In the genomic region with DNA sequence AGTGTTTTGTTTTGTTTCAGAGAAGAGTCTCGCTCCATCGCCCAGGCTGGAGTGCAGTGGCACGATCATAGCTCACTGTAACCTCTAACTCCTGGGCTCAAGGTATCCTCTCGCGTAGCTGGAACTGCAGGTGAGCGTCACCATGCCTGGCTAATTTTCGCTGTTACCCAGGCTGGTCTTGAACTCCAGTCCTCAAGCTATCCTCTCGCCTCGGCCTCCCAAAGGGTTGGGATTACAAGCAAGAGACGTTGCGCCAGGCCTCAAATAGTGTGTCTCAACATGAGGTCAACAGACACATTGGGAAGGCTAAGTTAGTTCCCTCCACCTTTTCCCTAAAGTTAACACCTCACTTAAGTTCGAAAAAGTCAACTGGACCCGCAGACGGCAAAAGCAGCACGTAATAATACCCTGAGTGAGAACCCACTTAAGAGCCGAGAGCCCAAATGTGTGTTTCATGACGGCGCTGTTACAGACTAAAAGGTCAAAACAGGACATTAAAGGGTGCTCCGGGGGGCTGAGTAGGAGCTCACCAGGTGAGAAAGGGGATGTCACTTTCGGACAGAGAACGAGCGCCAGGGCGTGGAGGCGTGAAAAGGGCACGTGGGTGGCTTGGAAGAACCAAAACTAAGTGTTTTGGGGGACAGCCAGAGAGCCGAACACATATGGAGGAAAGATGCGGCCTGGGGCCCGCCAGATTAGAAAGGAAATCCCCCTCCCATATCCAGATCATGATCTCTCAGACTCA, we compare ENCODE assay signal across 8 cellular contexts. TPM values are rescaled to one million over a fixed set of nuclear protein-coding genes. Genes with fewer than 3 reads are reported as not detected.
DNase-seq lines count a peak whose midpoint lies in the region; ATAC-seq and TF ChIP-seq lines count a peak whose summit lies in the region.

No MANE protein-coding gene starts in this region.

- DNase-seq in DND-41, result no peak
- DNase-seq in WERI-Rb-1, result no peak
- peak; percentile 20 for DNase-seq in fibroblast of villous mesenchyme (ENCODE audit: low read depth)
- DNase-seq in pons (ENCODE audit: low spot score), result peak; percentile 23
- DNase-seq in Ammon's horn (ENCODE audit: low spot score), result no peak
- DNase-seq in NCI-H510A (lab: John Stamatoyannopoulos, UW), result no peak

- peak overlapping the region; percentile 98 for H3K27ac ChIP-seq in DND-41 (ENCODE audit: low read length)
- peak overlapping the region; percentile 99 for H3K27ac ChIP-seq in WERI-Rb-1

- H3K27me3 ChIP-seq in DND-41 (ENCODE audit: insufficient read depth, low read length, poor library complexity), result no peaks in the 10 kb centered on the region
- no peaks in the 10 kb centered on the region for H3K27me3 ChIP-seq in WERI-Rb-1 (ENCODE audit: insufficient read depth, low read depth, severe bottlenecking)

- peak overlapping the region; percentile 88 for H3K9ac ChIP-seq in DND-41 (ENCODE audit: low read depth, low read length)

- TF ChIP-seq CTCF in DND-41 (IDR thresholded peaks at IDR 0.05; ENCODE audit: borderline replicate concordance, extremely low read depth, low read length, poor library complexity, severe bottlenecking), result no peak
- TF ChIP-seq CTCF in WERI-Rb-1 (IDR thresholded peaks at IDR 0.05; ENCODE audit: low read depth, low read length), result no peak
- TF ChIP-seq CTCF in fibroblast of villous mesenchyme (IDR thresholded peaks at IDR 0.05; ENCODE audit: insufficient read depth, low read depth, low read length), result no peak

- H3K79me2 ChIP-seq in DND-41 (ENCODE audit: insufficient read depth, low read length), result peaks cover 99% of the 10 kb centered on the region

- ATAC-seq in DND-41 (ENCODE audit: insufficient read depth, low read depth), result peak; percentile 40; the same call in 2 of the 3 replicates
- ATAC-seq in GM19397 (IDR thresholded peaks at IDR 0.05; ENCODE audit: unreplicated experiment), result peak; percentile 50
- ATAC-seq in HG03442 (IDR thresholded peaks at IDR 0.05; ENCODE audit: unreplicated experiment), result peak; percentile 39

- H3K4me3 ChIP-seq in DND-41 (ENCODE audit: low read depth in 1 of 2, low read length in 2 of 2) (peak overlapping the region; percentile 89 to 93), WERI-Rb-1 (ENCODE audit: low read depth, low read length) (peak overlapping the region; percentile 100), fibroblast of villous mesenchyme (ENCODE audit: low read depth, low read length) (peak overlapping the region; percentile 88)

- H4K20me1 ChIP-seq in DND-41 (ENCODE audit: insufficient read depth, low read length), result peaks cover 30% of the 10 kb centered on the region; the same call in 1 of the 2 replicates

- H3K36me3 ChIP-seq in DND-41 (ENCODE audit: insufficient read depth, low read length) (peaks cover 42% of the 10 kb centered on the region), WERI-Rb-1 (peaks cover 49% of the 10 kb centered on the region)

- peaks cover 69% of the 10 kb centered on the region for H3K4me1 ChIP-seq in DND-41 (ENCODE audit: insufficient read depth, low read length)

- H3K4me2 ChIP-seq in DND-41 (ENCODE audit: insufficient read depth, low read length), result peak overlapping the region; percentile 94

- peak overlapping the region; percentile 93 for H2AFZ ChIP-seq in DND-41 (ENCODE audit: low read depth, low read length)

- no peaks in the 10 kb centered on the region for H3K9me3 ChIP-seq in DND-41 (ENCODE audit: insufficient read depth, low read length, severe bottlenecking)
- no peaks in the 10 kb centered on the region for H3K9me3 ChIP-seq in WERI-Rb-1 (ENCODE audit: severe bottlenecking)

RNA-seq across cellular contexts. Expression of a gene that starts 0.5 kb away (rescaled TPM):
- 15.8 and 24.2 TPM in 2 replicates for total RNA-seq in fibroblast of villous mesenchyme

RNA-seq across cellular contexts. Expression of a gene that starts 0.8 kb away (rescaled TPM):
- total RNA-seq in fibroblast of villous mesenchyme, result 30.0 and 36.3 TPM in 2 replicates

Comparison
In these comparisons a context has a peak if more than half of its experiments do, and no peak if none do; other contexts are left out.
1. DNase-seq: peak in fibroblast of villous mesenchyme (single experiment) and pons (single experiment); none in DND-41 (single experiment), WERI-Rb-1 (single experiment), Ammon's horn (single experiment) and NCI-H510A (single experiment).
2. Peak in every context shown above with its lines, with median percentiles within 50 percentile points of each other: ATAC-seq and H3K4me3 ChIP-seq.